Comparison of ENCODE assay signal across 8 cellular contexts in the genomic region with DNA sequence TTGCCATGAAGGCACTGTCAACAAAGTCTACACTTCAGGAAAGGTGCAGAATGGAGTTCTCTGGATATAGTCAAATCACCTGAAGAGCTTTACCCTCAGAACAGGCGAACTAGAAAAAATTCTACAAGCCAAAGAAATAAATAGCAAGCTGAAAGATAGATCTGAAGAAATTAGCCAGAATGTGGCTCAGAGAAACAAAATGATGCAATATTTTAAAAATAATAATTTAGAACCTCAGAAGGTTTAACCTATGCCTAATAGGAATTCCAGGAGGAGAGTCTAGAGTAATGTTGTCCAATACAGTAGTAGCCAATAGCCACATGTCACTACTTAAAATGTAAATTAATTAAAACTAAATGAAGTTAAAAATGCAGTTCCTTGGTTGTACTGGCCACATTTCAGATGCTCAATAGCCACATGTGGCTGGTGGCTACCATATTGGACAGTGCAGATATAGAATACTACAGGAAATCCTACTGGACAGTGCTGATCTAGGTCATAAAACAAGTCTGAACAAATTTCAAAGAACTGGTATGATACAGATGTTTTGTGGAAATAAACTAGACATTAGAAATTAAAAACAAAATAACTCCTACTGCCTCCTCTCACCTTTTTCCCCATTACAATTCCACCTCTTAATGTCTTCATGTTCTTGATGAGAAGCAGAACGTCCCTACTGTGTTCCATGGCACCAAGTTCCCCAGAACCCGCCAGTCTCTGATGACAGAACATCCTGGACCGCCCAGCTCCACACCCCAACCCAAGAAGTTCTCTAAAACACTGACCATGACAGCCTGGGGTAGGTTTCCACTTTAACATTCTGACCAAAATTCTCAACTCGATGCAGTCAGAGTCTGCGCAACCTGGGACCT. TPM values are rescaled to one million over a fixed set of nuclear protein-coding genes. Genes with fewer than 3 reads are reported as not detected.
DNase-seq lines count a peak whose midpoint lies in the region; FAIRE-seq and TF ChIP-seq lines count a peak whose summit lies in the region.

No MANE protein-coding gene starts in this region.

- no peak overlapping the region for H2BK20ac ChIP-seq in H9 (ENCODE audit: low read depth, low read length, poor library complexity, severe bottlenecking)

- H3K36me3 Mint-ChIP-seq in H9 (ENCODE audit: insufficient read depth in 1 of 3, low read depth in 3 of 3) (no peaks in the 10 kb centered on the region), nephron progenitor cell (ENCODE audit: low read depth) (peaks cover 6% of the 10 kb centered on the region)

- no peak overlapping the region for H3K56ac ChIP-seq in H9 (ENCODE audit: insufficient read length, low read depth, low read length)

- no peaks in the 10 kb centered on the region for H3K27me3 ChIP-seq in H9 (ENCODE audit: insufficient read depth, low read length)
- peaks cover 19% of the 10 kb centered on the region for H3K27me3 ChIP-seq in OCI-LY3 (ENCODE audit: low read depth, low read length)
- peaks cover 0 to 3% of the 10 kb centered on the region in 2 experiments for H3K27me3 ChIP-seq in endothelial cell of umbilical vein (ENCODE audit: control insufficient read depth in 2 of 2, insufficient read depth in 2 of 2, low read length in 2 of 2)

- no peak overlapping the region for H2BK15ac ChIP-seq in H9 (ENCODE audit: low read depth, low read length)

- no peak overlapping the region for H3K23ac ChIP-seq in H9 (ENCODE audit: insufficient read length, low read depth, low read length)

- peak overlapping the region; percentile 16 to 98 (median 96); a peak in 4 of 7 replicates for H3K27ac Mint-ChIP-seq in H9
- peak overlapping the region; percentile 97 for H3K27ac Mint-ChIP-seq in nephron progenitor cell

- no peak overlapping the region for H2BK120ac ChIP-seq in H9 (ENCODE audit: low read depth, low read length, poor library complexity, severe bottlenecking)

- H3K4ac ChIP-seq in H9 (ENCODE audit: low read depth, low read length), result no peak overlapping the region

- TSS peak; percentile 73 for BruUV-seq in endothelial cell of umbilical vein (replicated peaks; lab: Mats Ljungman, UMichigan)

- no peak for DNase-seq in GM12865 (ENCODE audit: low read depth)
- no peak for DNase-seq in H9
- DNase-seq in endothelial cell of umbilical vein (ENCODE audit: low read depth, low spot score), result no peak
- no peak for DNase-seq in nephron progenitor cell
- DNase-seq in ACHN, result no peak
- DNase-seq in SHP77 (lab: John Stamatoyannopoulos, UW), result no peak
- no peak for DNase-seq in middle frontal gyrus (ENCODE audit: extremely low spot score, low spot score)

- no peak overlapping the region for H4K8ac ChIP-seq in H9 (replicated peaks; ENCODE audit: insufficient read length, low read depth, low read length)

- H3K4me3 Mint-ChIP-seq in H9 (peak overlapping the region; percentile 91 to 98), nephron progenitor cell (peak overlapping the region; percentile 100)

- FAIRE-seq in endothelial cell of umbilical vein (lab: Jason Lieb, UNC), result no peak

- POLR2A ChIA-PET in endothelial cell of umbilical vein (lab: Charles Lee), result no interaction called here

- no peak overlapping the region for H2AK5ac ChIP-seq in H9 (ENCODE audit: insufficient read length, low read length)

- no peak overlapping the region for H4K91ac ChIP-seq in H9 (ENCODE audit: insufficient read length, low read depth, low read length)

- TF ChIP-seq POLR2A in endothelial cell of umbilical vein (IDR thresholded peaks at IDR 0.05; ENCODE audit: low read depth, low read length), result no peak

- no peaks in the 10 kb centered on the region for H3K9me3 ChIP-seq in H9 (ENCODE audit: control insufficient read depth, low read depth, low read length)
- H3K9me3 ChIP-seq in OCI-LY3 (ENCODE audit: insufficient read depth, low read length), result no peaks in the 10 kb centered on the region
- no peaks in the 10 kb centered on the region for H3K9me3 ChIP-seq in endothelial cell of umbilical vein (replicated peaks; ENCODE audit: control insufficient read depth, insufficient read depth, low read length)

- H3K4me1 Mint-ChIP-seq in H9, result peaks cover 13 to 14% of the 10 kb centered on the region in 2 experiments
- peaks cover 29% of the 10 kb centered on the region for H3K4me1 Mint-ChIP-seq in nephron progenitor cell

- no peaks in the 10 kb centered on the region for H3K9me1 ChIP-seq in endothelial cell of umbilical vein (replicated peaks; ENCODE audit: control insufficient read depth, extremely low read depth, insufficient read depth, low read length)

- H2AFZ ChIP-seq in H9 (ENCODE audit: low read length), result no peak overlapping the region
- H2AFZ ChIP-seq in OCI-LY3 (ENCODE audit: low read depth, low read length), result peak overlapping the region; percentile 98
- peak overlapping the region; percentile 90 for H2AFZ ChIP-seq in endothelial cell of umbilical vein (ENCODE audit: low read depth, low read length)

- H3K4me3 ChIP-seq in GM12865 (ENCODE audit: low read depth, low read length) (peak overlapping the region; percentile 93), OCI-LY3 (ENCODE audit: low read length) (peak overlapping the region; percentile 92), endothelial cell of umbilical vein (replicated peaks in 1 of 3; ENCODE audit: insufficient read depth in 1 of 3, low read depth in 1 of 3, low read length in 3 of 3) (peak overlapping the region; percentile 53 to 95 (median 86))

- intact Hi-C loops in endothelial cell of umbilical vein (cut with micrococcal nuclease), result no loop called here

- peaks cover 9% of the 10 kb centered on the region for H3K23me2 ChIP-seq in H9 (ENCODE audit: insufficient read length, low read depth, low read length, poor library complexity, severe bottlenecking)

- H3K36me3 ChIP-seq in OCI-LY3 (replicated peaks; ENCODE audit: low read depth, low read length) (no peaks in the 10 kb centered on the region), endothelial cell of umbilical vein (ENCODE audit: control insufficient read depth in 2 of 2, extremely low read depth in 1 of 2, insufficient read depth in 2 of 2, low read length in 2 of 2) (no peaks in the 10 kb centered on the region)

- no peak overlapping the region for H3K18ac ChIP-seq in H9 (ENCODE audit: insufficient read length, low read depth, low read length)

- H3K4me1 ChIP-seq in H9 (ENCODE audit: insufficient read depth, low read length) (no peaks in the 10 kb centered on the region), OCI-LY3 (ENCODE audit: low read length) (peaks cover 9% of the 10 kb centered on the region; the same call in 1 of the 2 replicates), endothelial cell of umbilical vein (ENCODE audit: control insufficient read depth, extremely low read depth, insufficient read depth, low read length) (peaks cover 11% of the 10 kb centered on the region)

- no peaks in the 10 kb centered on the region for H3K79me2 ChIP-seq in H9 (ENCODE audit: insufficient read depth, low read length)
- peaks cover 9% of the 10 kb centered on the region; the same call in 1 of the 2 replicates for H3K79me2 ChIP-seq in OCI-LY3 (ENCODE audit: low read length)
- peaks cover 7% of the 10 kb centered on the region for H3K79me2 ChIP-seq in endothelial cell of umbilical vein (ENCODE audit: control insufficient read depth, insufficient read depth, low read length)

- H3K9me3 Mint-ChIP-seq in H9, result no peaks in the 10 kb centered on the region; a peak in 1 of 5 replicates
- H3K9me3 Mint-ChIP-seq in nephron progenitor cell, result no peaks in the 10 kb centered on the region

- no peak overlapping the region for H3K27ac ChIP-seq in H9 (ENCODE audit: insufficient read length, low read depth, low read length)
- no peak overlapping the region for H3K27ac ChIP-seq in OCI-LY3 (ENCODE audit: low read length)
- peak overlapping the region; percentile 53 for H3K27ac ChIP-seq in endothelial cell of umbilical vein (ENCODE audit: insufficient read depth, low read depth, low read length)

- no peak for TF ChIP-seq CTCF in GM12865 (IDR thresholded peaks at IDR 0.05; ENCODE audit: insufficient read depth, low read depth, low read length, missing control alignments)
- TF ChIP-seq CTCF in H9 (conservative IDR thresholded peaks at IDR 0.05), result no peak
- TF ChIP-seq CTCF in OCI-LY3 (IDR thresholded peaks at IDR 0.05; ENCODE audit: low read depth, low read length), result no peak
- TF ChIP-seq CTCF in endothelial cell of umbilical vein (IDR thresholded peaks at IDR 0.05; ENCODE audit: extremely low read depth in 1 of 2, insufficient read depth in 1 of 2, low read depth in 1 of 2, low read length in 2 of 2), result no peak
- TF ChIP-seq CTCF in nephron progenitor cell (IDR thresholded peaks at IDR 0.05), result no peak

- dilution Hi-C loops in endothelial cell of umbilical vein (cut with MboI; ENCODE audit: extremely low pct_ligation_motif_present, low sequenced_read_pairs), result no loop called here

- WGBS in H9 (ENCODE audit: extremely low coverage, insufficient read length, low lambda C conversion rate), result no CpG with 5 or more reads among the region's 6 CpGs

- no peaks in the 10 kb centered on the region; the same call in 1 of the 2 replicates for H3K27me3 Mint-ChIP-seq in H9 (ENCODE audit: low read depth)
- H3K27me3 Mint-ChIP-seq in nephron progenitor cell (ENCODE audit: low read depth, poor library complexity), result peaks cover 30% of the 10 kb centered on the region

- H3K14ac ChIP-seq in H9 (ENCODE audit: insufficient read depth, low read length), result no peak overlapping the region

- CTCF ChIA-PET in endothelial cell of umbilical vein (lab: Charles Lee), result interaction anchor here (1.2 to 2.9 kb wide), 7 partner anchors 9 to 148 kb away, joined by 3 to 34 read pairs (median 5); no protein-coding TSS in a partner anchor

- no peak overlapping the region for H3T11ph ChIP-seq in H9 (ENCODE audit: low read length)

- no peak overlapping the region for H2BK12ac ChIP-seq in H9 (ENCODE audit: insufficient read length, low read depth, low read length)

- no peaks in the 10 kb centered on the region for H3K79me1 ChIP-seq in H9 (ENCODE audit: insufficient read depth, low read depth, low read length, poor library complexity, severe bottlenecking)

- in situ Hi-C loops in ACHN (cut with HindIII; ENCODE audit: low pct_ligation_motif_present, low pct_unique_long_range_greater_than_20kb, low sequenced_read_pairs), result no loop called here

- H3K9ac ChIP-seq in H9 (ENCODE audit: extremely low read depth, insufficient read length, low read length), result peak overlapping the region; percentile 54
- H3K9ac ChIP-seq in OCI-LY3 (ENCODE audit: low read length), result peak overlapping the region; percentile 86
- H3K9ac ChIP-seq in endothelial cell of umbilical vein (replicated peaks; ENCODE audit: extremely low read depth, insufficient read depth, low read length), result peak overlapping the region; percentile 92

- no peak overlapping the region for H2BK5ac ChIP-seq in H9 (ENCODE audit: insufficient read length, low read length)

- H4K20me1 ChIP-seq in H9 (ENCODE audit: control insufficient read depth, insufficient read depth, insufficient read length), result no peaks in the 10 kb centered on the region
- H4K20me1 ChIP-seq in OCI-LY3 (ENCODE audit: insufficient read depth, low read length), result no peaks in the 10 kb centered on the region
- no peaks in the 10 kb centered on the region for H4K20me1 ChIP-seq in endothelial cell of umbilical vein (replicated peaks; ENCODE audit: control insufficient read depth, extremely low read depth, insufficient read depth, low read length)

- H4K5ac ChIP-seq in H9 (ENCODE audit: insufficient read length, low read depth, low read length), result no peak overlapping the region

- H3K4me2 ChIP-seq in H9 (ENCODE audit: insufficient read depth, insufficient read length, low read length) (peak overlapping the region; percentile 96), OCI-LY3 (ENCODE audit: low read length) (peak overlapping the region; percentile 88), endothelial cell of umbilical vein (ENCODE audit: insufficient read depth, low read length) (peak overlapping the region; percentile 98)

RNA-seq across cellular contexts. Expression of gene CDADC1, which starts 0.6 kb away (rescaled TPM):
- 3.9 and 4.9 TPM in 2 replicates for total RNA-seq in H9 (2021)
- total RNA-seq in endothelial cell of umbilical vein, result 9.1 and 9.9 TPM in 2 replicates
- 1.8 and 2.4 TPM in 2 replicates for polyA plus RNA-seq in endothelial cell of umbilical vein
- polyA plus RNA-seq in endothelial cell of umbilical vein (2011; cell fraction: cytosol; rRNA removed), result 3.2 and 4.0 TPM in 2 replicates
- 3.7 and 5.1 TPM in 2 replicates for polyA plus RNA-seq in endothelial cell of umbilical vein (2011; cell fraction: nucleus; rRNA removed)
- polyA plus RNA-seq in endothelial cell of umbilical vein (2012), result 9.9 and 10.5 TPM in 2 replicates
- 3.2 and 3.4 TPM in 2 replicates for polyA minus RNA-seq in endothelial cell of umbilical vein
- polyA minus RNA-seq in endothelial cell of umbilical vein (2011; cell fraction: cytosol; rRNA and poly(A)+ RNA removed), result 2.8 TPM
- 5.1 and 6.6 TPM in 2 replicates for polyA minus RNA-seq in endothelial cell of umbilical vein (2011; cell fraction: nucleus; rRNA and poly(A)+ RNA removed)

RNA-seq across cellular contexts. Expression of gene MLNR, which starts 26.9 kb away (rescaled TPM):
- total RNA-seq in H9 (2021) (not detected in 2 replicates), endothelial cell of umbilical vein (not detected in 2 replicates)
- not detected in 2 replicates for polyA plus RNA-seq in endothelial cell of umbilical vein
- not detected in 2 replicates for polyA plus RNA-seq in endothelial cell of umbilical vein (2011; cell fraction: cytosol; rRNA removed)
- polyA plus RNA-seq in endothelial cell of umbilical vein (2011; cell fraction: nucleus; rRNA removed), result not detected in 2 replicates
- polyA plus RNA-seq in endothelial cell of umbilical vein (2012), result not detected in 2 replicates
- polyA minus RNA-seq in endothelial cell of umbilical vein, result not detected in 2 replicates
- polyA minus RNA-seq in endothelial cell of umbilical vein (2011; cell fraction: cytosol; rRNA and poly(A)+ RNA removed), result not detected
- not detected in 2 replicates for polyA minus RNA-seq in endothelial cell of umbilical vein (2011; cell fraction: nucleus; rRNA and poly(A)+ RNA removed)
